Comparison of ENCODE assay signal across 17 cellular contexts in genomic region chr1:106233511-106233910, GRCh38.
"Had no signal": no experiment of that assay in that cellular context is flagged by ENCODE, and none has a peak within 500 bp of the region (broad histone marks: within the 10 kb centered on the region; RNA-seq: fewer than 3 reads in every experiment).

No MANE protein-coding gene starts in this region.

- ATAC-seq: esophagus mucosa; left cardiac atrium; naive thymus-derived CD8-positive, alpha-beta T cell; psoas muscle; sciatic nerve; upper lobe of right lung had no signal

- DNase-seq: effector memory CD4-positive, alpha-beta T cell; immature natural killer cell; kidney; left cardiac atrium; naive thymus-derived CD8-positive, alpha-beta T cell; psoas muscle; retina; spleen; stimulated activated CD4-positive, alpha-beta T cell treated with anti-CD3 and anti-CD28 coated beads, Interleukin-15, amount 100 ng/mL, for 24 hours; stimulated activated CD4-positive, alpha-beta T cell treated with anti-CD3 and anti-CD28 coated beads, Interleukin-1b, Interleukin-23, amount 100 ng/mL, for 48 hours; stimulated activated CD4-positive, alpha-beta T cell treated with anti-CD3 and anti-CD28 coated beads, Interleukin-4, amount 100 ng/mL, for 24 hours; tibial artery; upper lobe of right lung had no signal

- H3K4me3 ChIP-seq: psoas muscle, spleen, tibial artery, upper lobe of right lung, vagina had no signal

- H3K36me3 ChIP-seq: neutrophil, spleen, tibial artery, upper lobe of right lung, vagina had no signal

- H3K27ac ChIP-seq: neutrophil, psoas muscle, spleen, tibial artery, upper lobe of right lung, vagina had no signal

- H3K9me3 ChIP-seq: neutrophil, psoas muscle, tibial artery, upper lobe of right lung, vagina had no signal
